11 cellular contexts compared by ENCODE assay signal in the genomic region with DNA sequence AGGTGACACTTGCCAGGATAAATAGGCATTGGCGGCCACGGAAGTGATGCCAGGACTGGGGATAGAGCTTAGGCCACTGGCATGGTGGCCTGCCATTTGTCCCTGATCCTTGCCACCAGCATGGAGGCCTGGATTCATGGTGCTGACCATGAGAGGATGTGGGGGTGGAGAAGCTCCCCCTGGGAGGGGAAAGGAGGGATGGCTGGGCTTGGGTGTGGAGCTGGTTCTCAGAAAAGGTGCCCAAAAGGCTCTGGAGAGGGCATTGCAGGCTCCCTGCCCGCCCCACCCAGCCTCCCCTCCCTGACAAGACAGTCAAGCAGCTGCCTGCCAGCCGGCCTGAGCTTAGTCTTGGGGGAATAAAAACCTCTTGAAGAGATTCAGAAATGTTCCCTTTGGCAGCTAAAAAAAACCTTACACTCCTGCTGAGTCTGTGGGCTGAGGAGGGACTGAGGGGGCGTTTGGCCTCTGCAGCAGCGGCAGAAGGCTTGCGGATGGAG.
DNase-seq lines count a peak whose midpoint lies in the region; ATAC-seq and TF ChIP-seq lines count a peak whose summit lies in the region.
"Had no signal": no experiment of that assay in that cellular context is flagged by ENCODE, and none has a peak within 500 bp of the region (broad histone marks: within the 10 kb centered on the region; RNA-seq: fewer than 3 reads in every experiment).

No MANE protein-coding gene starts in this region.

- no peak overlapping the region for H3K4me3 Mint-ChIP-seq in neural crest cell
- no peak overlapping the region for H3K4me3 Mint-ChIP-seq in natural killer cell treated with Interleukin-12 subunit alpha and Interleukin-12 subunit beta and Interleukin-15 and Interleukin-18, amount 100 ng/mL, for 72 hours

- TF ChIP-seq EP300 in tibial nerve (IDR thresholded peaks at IDR 0.05) = no peak

- H3K36me3 ChIP-seq in tibial nerve = peaks cover 0 to 1% (median 0%) of the 10 kb centered on the region in 3 donors
- H3K36me3 ChIP-seq: pancreas had no signal

- H3K4me3 ChIP-seq in dorsolateral prefrontal cortex (no peak overlapping the region), tibial nerve (no peak overlapping the region)
- H3K4me3 ChIP-seq: pancreas had no signal

- no peaks in the 10 kb centered on the region for H3K36me3 Mint-ChIP-seq in neural crest cell (ENCODE audit: low read depth)
- H3K36me3 Mint-ChIP-seq in activated naive CD4-positive, alpha-beta T cell treated with anti-CD3 and anti-CD28 coated beads, Interleukin-2, amount 50 U/mL, for 72 hours = no peaks in the 10 kb centered on the region
- H3K36me3 Mint-ChIP-seq in natural killer cell treated with Interleukin-12 subunit alpha and Interleukin-12 subunit beta and Interleukin-15 and Interleukin-18, amount 100 ng/mL, for 72 hours = no peaks in the 10 kb centered on the region

- WGBS in tibial nerve, 2 donors = 58 to 65% methylated on average over 7 of the region's 7 CpGs

- H3K27me3 ChIP-seq in dorsolateral prefrontal cortex (no peaks in the 10 kb centered on the region), tibial nerve (no peaks in the 10 kb centered on the region)
- H3K27me3 ChIP-seq: pancreas had no signal

- peaks cover 0 to 77% (median 61%) of the 10 kb centered on the region in 4 donors for H3K4me1 ChIP-seq in tibial nerve

- H3K9me3 Mint-ChIP-seq in neural crest cell = no peaks in the 10 kb centered on the region
- no peaks in the 10 kb centered on the region for H3K9me3 Mint-ChIP-seq in activated naive CD4-positive, alpha-beta T cell treated with anti-CD3 and anti-CD28 coated beads, Interleukin-2, amount 50 U/mL, for 72 hours
- no peaks in the 10 kb centered on the region for H3K9me3 Mint-ChIP-seq in natural killer cell treated with Interleukin-12 subunit alpha and Interleukin-12 subunit beta and Interleukin-15 and Interleukin-18, amount 100 ng/mL, for 72 hours

- no peak for TF ChIP-seq POLR2A in tibial nerve (IDR thresholded peaks at IDR 0.05)

- H3K9me3 ChIP-seq in tibial nerve = no peaks in the 10 kb centered on the region
- H3K9me3 ChIP-seq: pancreas had no signal

- peak overlapping the region; percentile 68 to 100 (median 99) for H3K27ac ChIP-seq in dorsolateral prefrontal cortex
- peak overlapping the region; percentile 66 to 97 (median 84) for H3K27ac ChIP-seq in tibial nerve
- H3K27ac ChIP-seq: pancreas had no signal

- peak overlapping the region; percentile 85 for H3K27ac Mint-ChIP-seq in neural crest cell (ENCODE audit: unreplicated experiment)
- peak overlapping the region in 1 of 2 donors; percentile 44 for H3K27ac Mint-ChIP-seq in activated naive CD4-positive, alpha-beta T cell treated with anti-CD3 and anti-CD28 coated beads, Interleukin-2, amount 50 U/mL, for 72 hours
- no peak overlapping the region for H3K27ac Mint-ChIP-seq in natural killer cell treated with Interleukin-12 subunit alpha and Interleukin-12 subunit beta and Interleukin-15 and Interleukin-18, amount 100 ng/mL, for 72 hours

- DNase-seq in NCI-H446 treated with DMSO at 0.1 percent for 48 hours (lab: John Stamatoyannopoulos, UW) = peak; percentile 90
- DNase-seq in dorsolateral prefrontal cortex = peak in 3 of 10 donors; percentile 25 to 65 (median 55)
- no peak for DNase-seq in neural crest cell (ENCODE audit: low read depth, low spot score)
- DNase-seq in tibial nerve (ENCODE audit: low spot score in 2 of 2) = no peak
- DNase-seq in activated naive CD4-positive, alpha-beta T cell treated with anti-CD3 and anti-CD28 coated beads, Interleukin-2, amount 50 U/mL, for 72 hours (ENCODE audit: low spot score in 2 of 2) = no peak
- no peak for DNase-seq in natural killer cell treated with Interleukin-12 subunit alpha and Interleukin-12 subunit beta and Interleukin-15 and Interleukin-18, amount 100 ng/mL, for 72 hours (ENCODE audit: low spot score)
- DNase-seq: DMS79, NCI-H1105, pancreas, T-helper 2 cell had no signal

- intact Hi-C loops in dorsolateral prefrontal cortex (cut with DNase I) = no loop called here

- H3K4me1 Mint-ChIP-seq in neural crest cell = peaks cover 29% of the 10 kb centered on the region
- H3K4me1 Mint-ChIP-seq in natural killer cell treated with Interleukin-12 subunit alpha and Interleukin-12 subunit beta and Interleukin-15 and Interleukin-18, amount 100 ng/mL, for 72 hours (ENCODE audit: low read depth in 2 of 2) = no peaks in the 10 kb centered on the region

- TF ChIP-seq CTCF in dorsolateral prefrontal cortex (IDR thresholded peaks at IDR 0.05 in 54 of 56, conservative IDR thresholded peaks at IDR 0.05 in 2 of 56; ENCODE audit: low read depth in 1 of 56, partially characterized antibody in 56 of 56) (no peak), neural crest cell (conservative IDR thresholded peaks at IDR 0.05) (no peak), tibial nerve (IDR thresholded peaks at IDR 0.05) (no peak)

- H3K27me3 Mint-ChIP-seq in neural crest cell (ENCODE audit: low read depth) = no peaks in the 10 kb centered on the region
- H3K27me3 Mint-ChIP-seq in natural killer cell treated with Interleukin-12 subunit alpha and Interleukin-12 subunit beta and Interleukin-15 and Interleukin-18, amount 100 ng/mL, for 72 hours = peaks cover 0 to 3% of the 10 kb centered on the region in 2 donors

- no peak for ATAC-seq in activated naive CD4-positive, alpha-beta T cell treated with anti-CD3 and anti-CD28 coated beads, Interleukin-2, amount 50 U/mL, for 72 hours
- no peak for ATAC-seq in natural killer cell treated with Interleukin-12 subunit alpha and Interleukin-12 subunit beta and Interleukin-15 and Interleukin-18, amount 100 ng/mL, for 72 hours
- ATAC-seq in GM18517 (IDR thresholded peaks at IDR 0.05; ENCODE audit: unreplicated experiment) = no peak
- ATAC-seq: pancreas had no signal
